7 cellular contexts compared by ENCODE assay signal in genomic region chr3:132256984-132257383, GRCh38.
DNase-seq lines count a peak whose midpoint lies in the region; ATAC-seq, FAIRE-seq and TF ChIP-seq lines count a peak whose summit lies in the region.

No MANE protein-coding gene starts in this region.

- H3K36me3 ChIP-seq in endothelial cell of umbilical vein (ENCODE audit: control insufficient read depth in 2 of 2, extremely low read depth in 1 of 2, insufficient read depth in 2 of 2, low read length in 2 of 2), result no peaks in the 10 kb centered on the region
- no peaks in the 10 kb centered on the region for H3K36me3 ChIP-seq in effector memory CD4-positive, alpha-beta T cell (ENCODE audit: control insufficient read depth, insufficient read depth, low read length)

- no CpG with 5 or more reads among the region's 1 CpG for WGBS in H9 (ENCODE audit: extremely low coverage, insufficient read length, low lambda C conversion rate)

- no peaks in the 10 kb centered on the region; a peak in 1 of 7 replicates for H3K36me3 Mint-ChIP-seq in H9 (ENCODE audit: insufficient read depth in 1 of 3, low read depth in 3 of 3)

- ATAC-seq in HG02642 (IDR thresholded peaks at IDR 0.05; ENCODE audit: poor library complexity, unreplicated experiment), result no peak

- H3K4me1 ChIP-seq in H9 (ENCODE audit: insufficient read depth, low read length) (no peaks in the 10 kb centered on the region), endothelial cell of umbilical vein (ENCODE audit: control insufficient read depth, extremely low read depth, insufficient read depth, low read length) (no peaks in the 10 kb centered on the region)
- H3K4me1 ChIP-seq in effector memory CD4-positive, alpha-beta T cell (ENCODE audit: control insufficient read depth, insufficient read depth, low read length, poor library complexity, severe bottlenecking), result no peaks in the 10 kb centered on the region

- POLR2A ChIA-PET in endothelial cell of umbilical vein (lab: Charles Lee), result no interaction called here

- no peak overlapping the region for H4K5ac ChIP-seq in H9 (ENCODE audit: insufficient read length, low read depth, low read length)

- H3K56ac ChIP-seq in H9 (ENCODE audit: insufficient read length, low read depth, low read length), result no peak overlapping the region

- H2BK12ac ChIP-seq in H9 (ENCODE audit: insufficient read length, low read depth, low read length), result no peak overlapping the region

- no peak overlapping the region for H2BK5ac ChIP-seq in H9 (ENCODE audit: insufficient read length, low read length)

- peak; percentile 76 for TF ChIP-seq CTCF in H9 (conservative IDR thresholded peaks at IDR 0.05)
- peak; percentile 21 to 26 for TF ChIP-seq CTCF in endothelial cell of umbilical vein (IDR thresholded peaks at IDR 0.05; ENCODE audit: extremely low read depth in 1 of 2, insufficient read depth in 1 of 2, low read depth in 1 of 2, low read length in 2 of 2)

- no peak overlapping the region for H3T11ph ChIP-seq in H9 (ENCODE audit: low read length)

- peak; percentile 37 for FAIRE-seq in endothelial cell of umbilical vein (lab: Jason Lieb, UNC)

- H2AFZ ChIP-seq in H9 (ENCODE audit: low read length) (no peak overlapping the region), endothelial cell of umbilical vein (ENCODE audit: low read depth, low read length) (no peak overlapping the region)

- no peaks in the 10 kb centered on the region for H3K79me1 ChIP-seq in H9 (ENCODE audit: insufficient read depth, low read depth, low read length, poor library complexity, severe bottlenecking)

- no peaks in the 10 kb centered on the region for H3K9me1 ChIP-seq in endothelial cell of umbilical vein (replicated peaks; ENCODE audit: control insufficient read depth, extremely low read depth, insufficient read depth, low read length)

- no peak overlapping the region for H3K4ac ChIP-seq in H9 (ENCODE audit: low read depth, low read length)

- TF ChIP-seq POLR2A in endothelial cell of umbilical vein (IDR thresholded peaks at IDR 0.05; ENCODE audit: low read depth, low read length), result no peak

- H3K23me2 ChIP-seq in H9 (ENCODE audit: insufficient read length, low read depth, low read length, poor library complexity, severe bottlenecking), result no peaks in the 10 kb centered on the region

- no peaks in the 10 kb centered on the region for H4K20me1 ChIP-seq in H9 (ENCODE audit: control insufficient read depth, insufficient read depth, insufficient read length)
- no peaks in the 10 kb centered on the region for H4K20me1 ChIP-seq in endothelial cell of umbilical vein (replicated peaks; ENCODE audit: control insufficient read depth, extremely low read depth, insufficient read depth, low read length)

- dilution Hi-C loops in endothelial cell of umbilical vein (cut with MboI; ENCODE audit: extremely low pct_ligation_motif_present, low sequenced_read_pairs), result no loop called here

- H3K23ac ChIP-seq in H9 (ENCODE audit: insufficient read length, low read depth, low read length), result no peak overlapping the region

- H3K4me2 ChIP-seq in H9 (ENCODE audit: insufficient read depth, insufficient read length, low read length) (no peak overlapping the region), endothelial cell of umbilical vein (ENCODE audit: insufficient read depth, low read length) (no peak overlapping the region)

- H3K79me2 ChIP-seq in H9 (ENCODE audit: insufficient read depth, low read length) (no peaks in the 10 kb centered on the region), endothelial cell of umbilical vein (ENCODE audit: control insufficient read depth, insufficient read depth, low read length) (no peaks in the 10 kb centered on the region)

- no peaks in the 10 kb centered on the region; a peak in 1 of 5 replicates for H3K9me3 Mint-ChIP-seq in H9

- H2AK5ac ChIP-seq in H9 (ENCODE audit: insufficient read length, low read length), result no peak overlapping the region

- H3K9me3 ChIP-seq in H9 (ENCODE audit: control insufficient read depth, low read depth, low read length) (no peaks in the 10 kb centered on the region), endothelial cell of umbilical vein (replicated peaks; ENCODE audit: control insufficient read depth, insufficient read depth, low read length) (no peaks in the 10 kb centered on the region)
- no peaks in the 10 kb centered on the region for H3K9me3 ChIP-seq in effector memory CD4-positive, alpha-beta T cell (ENCODE audit: control insufficient read depth, low read length)

- peaks cover 6 to 10% of the 10 kb centered on the region in 2 experiments for H3K4me1 Mint-ChIP-seq in H9

- no peak overlapping the region for H2BK120ac ChIP-seq in H9 (ENCODE audit: low read depth, low read length, poor library complexity, severe bottlenecking)

- no peak overlapping the region for H4K91ac ChIP-seq in H9 (ENCODE audit: insufficient read length, low read depth, low read length)

- H3K4me3 ChIP-seq in endothelial cell of umbilical vein (replicated peaks in 1 of 3; ENCODE audit: insufficient read depth in 1 of 3, low read depth in 1 of 3, low read length in 3 of 3), result no peak overlapping the region
- H3K4me3 ChIP-seq in effector memory CD4-positive, alpha-beta T cell (ENCODE audit: insufficient read depth, low read depth, low read length, poor library complexity, severe bottlenecking), result no peak overlapping the region

- intact Hi-C loops in endothelial cell of umbilical vein (cut with micrococcal nuclease), result loop anchor here (1.0 kb wide), 1 partner anchor 142 kb away; no protein-coding TSS in a partner anchor

- no peak overlapping the region for H3K18ac ChIP-seq in H9 (ENCODE audit: insufficient read length, low read depth, low read length)

- H3K27me3 Mint-ChIP-seq in H9 (ENCODE audit: low read depth), result no peaks in the 10 kb centered on the region; the same call in 1 of the 2 replicates

- no peak overlapping the region for H4K8ac ChIP-seq in H9 (replicated peaks; ENCODE audit: insufficient read length, low read depth, low read length)

- CTCF ChIA-PET in endothelial cell of umbilical vein (lab: Charles Lee), result interaction anchor here (0.6 to 5.8 kb wide), 7 partner anchors 9 to 144 kb away, joined by 3 to 77 read pairs (median 4); no protein-coding TSS in a partner anchor

- H3K27ac ChIP-seq in H9 (ENCODE audit: insufficient read length, low read depth, low read length), result no peak overlapping the region
- H3K27ac ChIP-seq in endothelial cell of umbilical vein (ENCODE audit: insufficient read depth, low read depth, low read length), result no peak overlapping the region
- H3K27ac ChIP-seq in effector memory CD4-positive, alpha-beta T cell (ENCODE audit: insufficient read depth, low read length, poor library complexity, severe bottlenecking), result no peak overlapping the region

- no TSS peak for BruUV-seq in endothelial cell of umbilical vein (replicated peaks; lab: Mats Ljungman, UMichigan)

- no peak overlapping the region for H3K9ac ChIP-seq in H9 (ENCODE audit: extremely low read depth, insufficient read length, low read length)
- no peak overlapping the region for H3K9ac ChIP-seq in endothelial cell of umbilical vein (replicated peaks; ENCODE audit: extremely low read depth, insufficient read depth, low read length)

- H2BK15ac ChIP-seq in H9 (ENCODE audit: low read depth, low read length), result no peak overlapping the region

- no peak overlapping the region for H3K4me3 Mint-ChIP-seq in H9

- H3K27me3 ChIP-seq in H9 (ENCODE audit: insufficient read depth, low read length) (no peaks in the 10 kb centered on the region), endothelial cell of umbilical vein (ENCODE audit: control insufficient read depth in 2 of 2, insufficient read depth in 2 of 2, low read length in 2 of 2) (peaks cover 1 to 14% of the 10 kb centered on the region in 2 experiments)
- no peaks in the 10 kb centered on the region for H3K27me3 ChIP-seq in effector memory CD4-positive, alpha-beta T cell (replicated peaks; ENCODE audit: control insufficient read depth, insufficient read depth, low read length, poor library complexity, severe bottlenecking)

- H3K14ac ChIP-seq in H9 (ENCODE audit: insufficient read depth, low read length), result no peak overlapping the region

- peak; percentile 62 for DNase-seq in H9
- peak; percentile 67 for DNase-seq in NCI-H82 (lab: John Stamatoyannopoulos, UW)
- DNase-seq in endothelial cell of umbilical vein (ENCODE audit: low read depth, low spot score), result peak; percentile 44
- DNase-seq in non-pigmented ciliary epithelial cell (ENCODE audit: low read depth), result peak; percentile 19
- DNase-seq in effector memory CD4-positive, alpha-beta T cell, result no peak
- DNase-seq in activated T-cell treated with anti-CD3 and anti-CD28 coated beads, Interleukin-2, amount 50 U/mL, for 1 hour, result no peak

- no peak overlapping the region for H2BK20ac ChIP-seq in H9 (ENCODE audit: low read depth, low read length, poor library complexity, severe bottlenecking)

- H3K27ac Mint-ChIP-seq in H9, result peak overlapping the region in 1 of 3 experiments; percentile 36; a peak in 1 of 7 replicates

TF ChIP-seq in endothelial cell of umbilical vein, 7 proteins besides CTCF, POLR2A, EP300 and RAD21:
- no peak for TF ChIP-seq FOS (IDR thresholded peaks at IDR 0.05; ENCODE audit: borderline replicate concordance, insufficient read depth, low read length)
- TF ChIP-seq MAX (IDR thresholded peaks at IDR 0.05; ENCODE audit: insufficient read depth, insufficient read length), result no peak
- TF ChIP-seq MYC (IDR thresholded peaks at IDR 0.05; ENCODE audit: low read depth, low read length), result no peak
- no peak for TF ChIP-seq GATA2 (IDR thresholded peaks at IDR 0.05; ENCODE audit: insufficient read depth, insufficient read length, low read depth, low read length)
- no peak for TF ChIP-seq EZH2 (IDR thresholded peaks at IDR 0.05; ENCODE audit: borderline replicate concordance, low read depth, low read length, severe bottlenecking)
- no peak for TF ChIP-seq JUN (IDR thresholded peaks at IDR 0.05; ENCODE audit: borderline replicate concordance, insufficient read depth, insufficient read length, low read depth)
- no peak for TF ChIP-seq POLR2AphosphoS5 (IDR thresholded peaks at IDR 0.05; ENCODE audit: insufficient read depth, low read depth, low read length)

Comparison
In these comparisons a context has a peak if more than half of its experiments do, and no peak if none do; other contexts are left out.
1. DNase-seq: peak in H9 (single experiment), NCI-H82 (single experiment), endothelial cell of umbilical vein (single experiment) and non-pigmented ciliary epithelial cell (single experiment); none in effector memory CD4-positive, alpha-beta T cell (0 of 3) and activated T-cell treated with anti-CD3 and anti-CD28 coated beads, Interleukin-2, amount 50 U/mL, for 1 hour (single experiment).